In the genomic region with DNA sequence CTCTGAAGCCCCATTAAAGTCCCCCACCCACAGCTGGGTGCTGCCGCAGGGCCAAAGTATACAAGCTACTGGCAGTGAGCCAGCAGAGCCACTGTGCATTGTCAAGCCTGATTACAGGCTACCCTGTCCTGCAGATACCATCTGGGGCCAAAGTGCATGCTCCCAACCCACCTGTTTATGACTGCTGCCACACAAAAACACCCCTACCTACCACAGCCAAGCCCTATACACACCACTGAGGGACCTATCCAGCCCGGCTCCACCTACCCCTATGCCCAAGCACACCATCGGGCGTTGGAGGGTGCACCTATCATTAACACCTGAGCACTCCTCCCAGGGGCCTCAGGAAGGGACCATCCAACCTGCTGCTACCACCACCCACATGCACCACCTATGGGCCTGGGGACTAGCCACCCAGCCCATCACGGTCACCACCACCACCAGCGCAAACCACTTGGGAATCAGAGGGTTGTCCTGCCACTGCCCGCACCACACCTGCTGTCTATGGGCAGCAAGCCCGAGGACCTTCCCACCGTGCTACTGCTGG, we compare ENCODE assay signal across 13 cellular contexts.
DNase-seq lines count a peak whose midpoint lies in the region; ATAC-seq and TF ChIP-seq lines count a peak whose summit lies in the region.
"Had no signal": no experiment of that assay in that cellular context is flagged by ENCODE, and none has a peak within 500 bp of the region (broad histone marks: within the 10 kb centered on the region; RNA-seq: fewer than 3 reads in every experiment).

No MANE protein-coding gene starts in this region.

- peaks cover 78% of the 10 kb centered on the region for H3K36me3 Mint-ChIP-seq in HFFc6 (ENCODE audit: low read depth)
- peaks cover 59% of the 10 kb centered on the region for H3K36me3 Mint-ChIP-seq in activated T-helper 1 cell treated with anti-CD3 and anti-CD28 coated beads, Interleukin-12 subunit alpha, Interleukin-12 subunit beta, Interleukin-2, Interleukin-4 antibody, amounts not matched to agents 30 ng/mL and 10 ng/mL and 1 ng/mL, durations not matched to agents 14 hours and 24 hours and 36 hours (ENCODE audit: low read depth)
- peaks cover 85% of the 10 kb centered on the region for H3K36me3 Mint-ChIP-seq in activated T-helper 2 cell treated with anti-CD3 and anti-CD28 coated beads, Interferon-gamma antibody, Interleukin-2, Interleukin-4, amounts not matched to agents 10 μg/mL and 5 μg/mL and 100 μg/mL, durations not matched to agents 14 hours and 24 hours and 36 hours (ENCODE audit: low read depth)

- H3K27me3 Mint-ChIP-seq in HFFc6 (ENCODE audit: insufficient read depth), result peaks cover 6% of the 10 kb centered on the region
- H3K27me3 Mint-ChIP-seq in activated T-helper 1 cell treated with anti-CD3 and anti-CD28 coated beads, Interleukin-12 subunit alpha, Interleukin-12 subunit beta, Interleukin-2, Interleukin-4 antibody, amounts not matched to agents 30 ng/mL and 10 ng/mL and 1 ng/mL, durations not matched to agents 14 hours and 24 hours and 36 hours (ENCODE audit: insufficient read depth), result no peaks in the 10 kb centered on the region
- no peaks in the 10 kb centered on the region for H3K27me3 Mint-ChIP-seq in activated T-helper 2 cell treated with anti-CD3 and anti-CD28 coated beads, Interferon-gamma antibody, Interleukin-2, Interleukin-4, amounts not matched to agents 10 μg/mL and 5 μg/mL and 100 μg/mL, durations not matched to agents 14 hours and 24 hours and 36 hours (ENCODE audit: low read depth)
- H3K27me3 Mint-ChIP-seq: effector memory CD8-positive, alpha-beta T cell had no signal

- H3K4me1 ChIP-seq in mucosa of descending colon (ENCODE audit: low read depth), result peaks cover 33% of the 10 kb centered on the region

- peaks cover 31% of the 10 kb centered on the region for H3K9me3 Mint-ChIP-seq in HFFc6
- H3K9me3 Mint-ChIP-seq in activated T-helper 1 cell treated with anti-CD3 and anti-CD28 coated beads, Interleukin-12 subunit alpha, Interleukin-12 subunit beta, Interleukin-2, Interleukin-4 antibody, amounts not matched to agents 30 ng/mL and 10 ng/mL and 1 ng/mL, durations not matched to agents 14 hours and 24 hours and 36 hours, result peaks cover 34% of the 10 kb centered on the region
- H3K9me3 Mint-ChIP-seq in activated T-helper 2 cell treated with anti-CD3 and anti-CD28 coated beads, Interferon-gamma antibody, Interleukin-2, Interleukin-4, amounts not matched to agents 10 μg/mL and 5 μg/mL and 100 μg/mL, durations not matched to agents 14 hours and 24 hours and 36 hours, result peaks cover 30% of the 10 kb centered on the region

- DNase-seq in HFFc6, result no peak
- DNase-seq in activated T-helper 1 cell treated with anti-CD3 and anti-CD28 coated beads, Interleukin-12 subunit alpha, Interleukin-12 subunit beta, Interleukin-2, Interleukin-4 antibody, amounts not matched to agents 30 ng/mL and 10 ng/mL and 1 ng/mL, durations not matched to agents 14 hours and 24 hours and 36 hours (ENCODE audit: low spot score), result no peak
- DNase-seq in mucosa of descending colon, result peak; percentile 85 to 93 (median 87)
- no peak for DNase-seq in SW480 (ENCODE audit: low spot score)
- no peak for DNase-seq in activated T-helper 2 cell treated with anti-CD3 and anti-CD28 coated beads, Interferon-gamma antibody, Interleukin-2, Interleukin-4, amounts not matched to agents 10 μg/mL and 5 μg/mL and 100 μg/mL, durations not matched to agents 14 hours and 24 hours and 36 hours (ENCODE audit: low spot score)
- DNase-seq: activated naive CD4-positive, alpha-beta T cell; effector memory CD8-positive, alpha-beta T cell; immature natural killer cell; T-helper 9 cell had no signal

- peak; percentile 97 for ATAC-seq in mucosa of descending colon
- no peak for ATAC-seq in HG03354 (IDR thresholded peaks at IDR 0.05; ENCODE audit: poor library complexity, severe bottlenecking, unreplicated experiment)
- no peak for ATAC-seq in HG03280 (IDR thresholded peaks at IDR 0.05; ENCODE audit: unreplicated experiment)
- ATAC-seq: effector memory CD8-positive, alpha-beta T cell had no signal

- intact Hi-C loops in activated T-helper 1 cell treated with anti-CD3 and anti-CD28 coated beads, Interleukin-12 subunit alpha, Interleukin-12 subunit beta, Interleukin-2, Interleukin-4 antibody, amounts not matched to agents 30 ng/mL and 10 ng/mL and 1 ng/mL, durations not matched to agents 14 hours and 24 hours and 36 hours (cut with micrococcal nuclease), result no loop called here
- intact Hi-C loops in mucosa of descending colon (cut with DNase I, micrococcal nuclease), result loop anchor here in 1 of 2 donors (10.0 kb wide), 1 partner anchor 105 kb away; the partner anchor contains the start of gene PLPP1
- intact Hi-C loops in activated T-helper 2 cell treated with anti-CD3 and anti-CD28 coated beads, Interferon-gamma antibody, Interleukin-2, Interleukin-4, amounts not matched to agents 10 μg/mL and 5 μg/mL and 100 μg/mL, durations not matched to agents 14 hours and 24 hours and 36 hours (cut with micrococcal nuclease), result no loop called here

- H3K4me1 Mint-ChIP-seq in HFFc6 (ENCODE audit: low read depth), result peaks cover 19% of the 10 kb centered on the region
- H3K4me1 Mint-ChIP-seq in activated T-helper 1 cell treated with anti-CD3 and anti-CD28 coated beads, Interleukin-12 subunit alpha, Interleukin-12 subunit beta, Interleukin-2, Interleukin-4 antibody, amounts not matched to agents 30 ng/mL and 10 ng/mL and 1 ng/mL, durations not matched to agents 14 hours and 24 hours and 36 hours (ENCODE audit: low read depth), result peaks cover 3% of the 10 kb centered on the region
- H3K4me1 Mint-ChIP-seq in activated T-helper 2 cell treated with anti-CD3 and anti-CD28 coated beads, Interferon-gamma antibody, Interleukin-2, Interleukin-4, amounts not matched to agents 10 μg/mL and 5 μg/mL and 100 μg/mL, durations not matched to agents 14 hours and 24 hours and 36 hours (ENCODE audit: low read depth), result peaks cover 12% of the 10 kb centered on the region
- H3K4me1 Mint-ChIP-seq: immature natural killer cell, mesothelial cell of epicardium had no signal

- TF ChIP-seq CTCF in C4-2B (conservative IDR thresholded peaks at IDR 0.05) (no peak), HFFc6 (IDR thresholded peaks at IDR 0.05) (no peak), mucosa of descending colon (IDR thresholded peaks at IDR 0.05) (no peak)

- H3K36me3 ChIP-seq in mucosa of descending colon (ENCODE audit: low read depth), result no peaks in the 10 kb centered on the region

- peak overlapping the region; percentile 26; the same call in 1 of the 2 replicates for H3K27ac Mint-ChIP-seq in HFFc6
- H3K27ac Mint-ChIP-seq in activated T-helper 1 cell treated with anti-CD3 and anti-CD28 coated beads, Interleukin-12 subunit alpha, Interleukin-12 subunit beta, Interleukin-2, Interleukin-4 antibody, amounts not matched to agents 30 ng/mL and 10 ng/mL and 1 ng/mL, durations not matched to agents 14 hours and 24 hours and 36 hours, result peak overlapping the region; percentile 19
- no peak overlapping the region for H3K27ac Mint-ChIP-seq in activated T-helper 2 cell treated with anti-CD3 and anti-CD28 coated beads, Interferon-gamma antibody, Interleukin-2, Interleukin-4, amounts not matched to agents 10 μg/mL and 5 μg/mL and 100 μg/mL, durations not matched to agents 14 hours and 24 hours and 36 hours
- H3K27ac Mint-ChIP-seq: immature natural killer cell, mesothelial cell of epicardium had no signal

- no peaks in the 10 kb centered on the region for H3K9me3 ChIP-seq in mucosa of descending colon

- H3K4me3 ChIP-seq in mucosa of descending colon, result no peak overlapping the region

- peak overlapping the region; percentile 45 for H3K27ac ChIP-seq in C4-2B

- H3K4me3 Mint-ChIP-seq in HFFc6, result no peak overlapping the region
- no peak overlapping the region for H3K4me3 Mint-ChIP-seq in activated T-helper 1 cell treated with anti-CD3 and anti-CD28 coated beads, Interleukin-12 subunit alpha, Interleukin-12 subunit beta, Interleukin-2, Interleukin-4 antibody, amounts not matched to agents 30 ng/mL and 10 ng/mL and 1 ng/mL, durations not matched to agents 14 hours and 24 hours and 36 hours
- no peak overlapping the region for H3K4me3 Mint-ChIP-seq in activated T-helper 2 cell treated with anti-CD3 and anti-CD28 coated beads, Interferon-gamma antibody, Interleukin-2, Interleukin-4, amounts not matched to agents 10 μg/mL and 5 μg/mL and 100 μg/mL, durations not matched to agents 14 hours and 24 hours and 36 hours (ENCODE audit: low read depth)
- H3K4me3 Mint-ChIP-seq: effector memory CD8-positive, alpha-beta T cell; immature natural killer cell; mesothelial cell of epicardium had no signal

Comparison
In these comparisons a context has a peak if more than half of its experiments do, and no peak if none do; other contexts are left out.
1. DNase-seq: peak in mucosa of descending colon (3 of 3); none in HFFc6 (single experiment), activated T-helper 1 cell treated with anti-CD3 and anti-CD28 coated beads, Interleukin-12 subunit alpha, Interleukin-12 subunit beta, Interleukin-2, Interleukin-4 antibody, amounts not matched to agents 30 ng/mL and 10 ng/mL and 1 ng/mL, durations not matched to agents 14 hours and 24 hours and 36 hours (single experiment), SW480 (single experiment) and activated T-helper 2 cell treated with anti-CD3 and anti-CD28 coated beads, Interferon-gamma antibody, Interleukin-2, Interleukin-4, amounts not matched to agents 10 μg/mL and 5 μg/mL and 100 μg/mL, durations not matched to agents 14 hours and 24 hours and 36 hours (single experiment).